ENCODE assay signal across 12 cellular contexts in genomic region chr15:42081463-42081830, GRCh38. TPM values are rescaled to one million over a fixed set of nuclear protein-coding genes. Genes with fewer than 3 reads are reported as not detected.
DNase-seq lines count a peak whose midpoint lies in the region; ATAC-seq and TF ChIP-seq lines count a peak whose summit lies in the region.
"Had no signal": no experiment of that assay in that cellular context is flagged by ENCODE, and none has a peak within 500 bp of the region (broad histone marks: within the 10 kb centered on the region; RNA-seq: fewer than 3 reads in every experiment).

No MANE protein-coding gene starts in this region.

- TF ChIP-seq CTCF in WTC11 (IDR thresholded peaks at IDR 0.05) (no peak), upper lobe of right lung (IDR thresholded peaks at IDR 0.05) (no peak)

- H3K36me3 Mint-ChIP-seq in WTC11: no peaks in the 10 kb centered on the region
- H3K36me3 Mint-ChIP-seq: CD4-positive, CD25-positive, alpha-beta regulatory T cell had no signal

- peaks cover 10% of the 10 kb centered on the region for H3K4me1 ChIP-seq in upper lobe of right lung

- H3K4me3 ChIP-seq in upper lobe of right lung: no peak overlapping the region

- peaks cover 3% of the 10 kb centered on the region for H3K27me3 ChIP-seq in upper lobe of right lung

- H3K27ac Mint-ChIP-seq in WTC11: no peak overlapping the region
- H3K27ac Mint-ChIP-seq: CD4-positive, CD25-positive, alpha-beta regulatory T cell had no signal

- ATAC-seq in WTC11: no peak
- no peak for ATAC-seq in upper lobe of right lung
- ATAC-seq in GM19455 (IDR thresholded peaks at IDR 0.05; ENCODE audit: unreplicated experiment): no peak
- no peak for ATAC-seq in left cardiac atrium

- CTCF ChIA-PET in WTC11 (lab: Charles Lee): interaction anchor here (0.7 to 10.6 kb wide), 10 partner anchors 9 to 304 kb away, joined by 3 to 164 read pairs (median 7); partner anchors contain the start of gene PLA2G4D

- no peaks in the 10 kb centered on the region for H3K36me3 ChIP-seq in upper lobe of right lung

- intact Hi-C loops in posterior vena cava (cut with DNase I) (loop anchor here in 1 of 2 donors (10.0 kb wide), 1 partner anchor 87 kb away; no protein-coding TSS in a partner anchor), upper lobe of right lung (cut with DNase I) (no loop called here), left cardiac atrium (cut with DNase I) (no loop called here)

- no peaks in the 10 kb centered on the region for H3K9me3 ChIP-seq in upper lobe of right lung

- H3K27ac ChIP-seq in upper lobe of right lung: no peak overlapping the region

- peak; percentile 9 for DNase-seq in D341Med (ENCODE audit: low spot score)
- peak; percentile 5 for DNase-seq in WTC11 (ENCODE audit: low spot score)
- peak; percentile 60 for DNase-seq in posterior vena cava (ENCODE audit: low spot score)
- peak; percentile 55 for DNase-seq in upper lobe of right lung
- DNase-seq in NCI-H2029 (lab: John Stamatoyannopoulos, UW): no peak
- DNase-seq in left cardiac atrium: no peak
- DNase-seq: CD4-positive, CD25-positive, alpha-beta regulatory T cell; DMS 273 treated with DMSO at 0.1 percent for 48 hours; IMR-90 had no signal

- no peaks in the 10 kb centered on the region for H3K9me3 Mint-ChIP-seq in WTC11

- H3K4me1 Mint-ChIP-seq in WTC11: peaks cover 36% of the 10 kb centered on the region

- POLR2A ChIA-PET in WTC11 (lab: Charles Lee): interaction anchor here (0.9 kb wide), 1 partner anchor 47 kb away, joined by 3 read pairs; no protein-coding TSS in a partner anchor

- no peak overlapping the region for H3K4me3 Mint-ChIP-seq in WTC11

- no peaks in the 10 kb centered on the region for H3K27me3 Mint-ChIP-seq in WTC11 (ENCODE audit: low read depth)

TF ChIP-seq in WTC11, 78 proteins besides CTCF, POLR2A, EP300 and RAD21:
- TF ChIP-seq USF2 (CRISPR knock-in tag; IDR thresholded peaks at IDR 0.05) (no peak), KAT7 (CRISPR knock-in tag; IDR thresholded peaks at IDR 0.05; ENCODE audit: borderline replicate concordance) (no peak), PREB (CRISPR knock-in tag; IDR thresholded peaks at IDR 0.05; ENCODE audit: borderline replicate concordance) (no peak), HMGA2 (CRISPR knock-in tag; IDR thresholded peaks at IDR 0.05) (no peak), SOX15 (CRISPR knock-in tag; IDR thresholded peaks at IDR 0.05) (no peak), ZNF671 (CRISPR knock-in tag; IDR thresholded peaks at IDR 0.05) (no peak), ERG (CRISPR knock-in tag; IDR thresholded peaks at IDR 0.05) (no peak), IRF1 (CRISPR knock-in tag; IDR thresholded peaks at IDR 0.05) (no peak), MXD4 (CRISPR knock-in tag; IDR thresholded peaks at IDR 0.05; ENCODE audit: borderline replicate concordance) (no peak), TP53 (CRISPR knock-in tag; IDR thresholded peaks at IDR 0.05) (no peak)

RNA-seq across cellular contexts. Expression of gene PLA2G4D, which starts 12.9 kb away (rescaled TPM):
- 0.07 to 0.24 TPM (median 0.09 TPM) in 3 replicates for total RNA-seq in WTC11 (2021)
- total RNA-seq in posterior vena cava: not detected
- not detected for total RNA-seq in upper lobe of right lung
- not detected for total RNA-seq in left cardiac atrium
- total RNA-seq: A673; CD4-positive, CD25-positive, alpha-beta regulatory T cell; Daoy; IMR-90 had no signal

Comparison
In these comparisons a context has a peak if more than half of its experiments do, and no peak if none do; other contexts are left out.
1. DNase-seq: peak in D341Med (single experiment), WTC11 (single experiment), posterior vena cava (single experiment) and upper lobe of right lung (single experiment); none in NCI-H2029 (single experiment) and left cardiac atrium (single experiment).